22 cellular contexts compared by ENCODE assay signal in genomic region chr1:235586413-235586812, GRCh38.
"Had no signal": no experiment of that assay in that cellular context is flagged by ENCODE, and none has a peak within 500 bp of the region (broad histone marks: within the 10 kb centered on the region; RNA-seq: fewer than 3 reads in every experiment).

No MANE protein-coding gene starts in this region.

- H3K4me1 Mint-ChIP-seq: mesothelial cell of epicardium; nephron; stimulated activated naive B cell treated with anti-CD40 and anti-IgM and Interleukin-4, amounts not matched to agents 10 μg/mL and 1 μg/mL and 100 μg/mL, for 72 hours; T-cell had no signal

- H3K4me3 Mint-ChIP-seq: activated naive CD4-positive, alpha-beta T cell treated with anti-CD3 and anti-CD28 coated beads for 36 hours; activated T-cell treated with anti-CD3 and anti-CD28 coated beads, Interleukin-2, amount 50 U/mL, for 4 hours; immature natural killer cell; mesothelial cell of epicardium; nephron; stimulated activated naive B cell treated with anti-CD40 and anti-IgM and Interleukin-4, amounts not matched to agents 10 μg/mL and 1 μg/mL and 100 μg/mL, for 72 hours; T-cell; T-helper 2 cell treated with Interferon-gamma antibody and Interleukin-4, amounts not matched to agents 5 μg/mL and 100 μg/mL, for 36 hours had no signal

- H3K27ac Mint-ChIP-seq: activated naive CD4-positive, alpha-beta T cell treated with anti-CD3 and anti-CD28 coated beads for 36 hours; mesothelial cell of epicardium; nephron; stimulated activated naive B cell treated with anti-CD40 and anti-IgM and Interleukin-4, amounts not matched to agents 10 μg/mL and 1 μg/mL and 100 μg/mL, for 72 hours; T-cell; T-helper 2 cell treated with Interferon-gamma antibody and Interleukin-4, amounts not matched to agents 5 μg/mL and 100 μg/mL, for 36 hours had no signal

- DNase-seq: activated CD8-positive, alpha-beta memory T cell treated with anti-CD3 and anti-CD28 coated beads for 24 hours; activated CD8-positive, alpha-beta memory T cell treated with anti-CD3 and anti-CD28 coated beads, Interleukin-2, amount 50 U/mL, for 48 hours; activated effector memory CD4-positive, alpha-beta T cell treated with Interleukin-2 at 50 U/mL for 16 hours; activated naive CD4-positive, alpha-beta T cell treated with anti-CD3 and anti-CD28 coated beads for 36 hours; activated T-cell treated with anti-CD3 and anti-CD28 coated beads, Interleukin-2, amount 50 U/mL, for 4 hours; cerebellar nuclear complex; immature natural killer cell; occipital lobe; posterior cingulate gyrus; right lobe of liver; small intestine; stimulated activated CD4-positive, alpha-beta T cell treated with anti-CD3 and anti-CD28 coated beads, Interleukin-15, amount 100 ng/mL, for 24 hours; stimulated activated naive B cell treated with anti-CD40 and anti-IgM and Interleukin-4, amounts not matched to agents 10 μg/mL and 1 μg/mL and 100 μg/mL, for 72 hours; T-cell; trophoblast cell; uterus had no signal

- H3K4me3 ChIP-seq: coronary artery, lung, right lobe of liver, uterus had no signal

- ATAC-seq: activated T-cell treated with anti-CD3 and anti-CD28 coated beads, Interleukin-2, amount 50 U/mL, for 4 hours; left lobe of liver; stimulated activated naive B cell treated with anti-CD40 and anti-IgM and Interleukin-4, amounts not matched to agents 10 μg/mL and 1 μg/mL and 100 μg/mL, for 72 hours; T-cell had no signal
